In the genomic region with DNA sequence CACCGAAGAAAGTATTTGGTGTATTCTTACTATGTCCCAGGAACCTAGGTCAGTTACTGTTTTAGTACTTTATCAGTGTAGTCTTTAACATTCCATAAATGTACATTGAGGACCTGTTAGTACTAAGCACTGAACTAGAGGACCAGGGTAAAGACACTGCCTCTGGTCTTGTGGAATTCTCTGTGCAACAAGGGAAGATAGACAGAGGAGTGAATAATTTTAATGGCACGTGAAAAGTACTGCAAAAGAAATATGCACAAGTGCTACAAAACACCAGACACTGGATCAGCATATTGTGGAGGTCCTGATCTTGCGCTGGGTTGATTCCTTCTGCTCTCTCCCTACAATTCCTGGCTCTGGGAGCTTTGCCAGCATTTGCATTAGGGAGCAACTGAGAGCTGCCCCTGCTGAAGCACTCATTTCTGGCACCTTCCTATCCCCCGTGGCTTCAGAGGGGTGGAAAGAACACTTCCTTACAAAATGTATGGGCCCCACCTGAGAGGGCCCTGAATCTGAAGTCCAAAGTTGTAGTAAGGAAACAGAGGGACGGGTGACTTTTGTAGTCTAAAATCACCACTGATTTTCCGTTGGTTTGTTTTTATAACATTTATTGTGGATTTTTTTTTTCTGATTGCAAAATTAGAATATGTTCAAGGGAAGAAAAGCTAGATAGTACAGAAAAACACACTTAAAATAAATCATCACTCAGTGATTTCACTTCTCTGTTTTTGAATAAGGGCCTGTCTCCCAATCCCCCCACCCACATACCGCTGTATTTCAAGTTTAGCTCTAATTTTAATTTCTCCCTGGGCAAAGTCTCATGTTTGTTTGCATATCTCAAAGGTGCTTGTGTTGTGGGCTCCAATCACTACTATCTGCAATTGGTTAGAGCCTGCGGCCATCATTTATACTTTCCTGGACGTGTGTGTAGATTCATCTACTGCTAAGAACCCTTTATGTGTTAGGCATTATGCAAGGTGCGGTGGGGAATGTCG, we compare ENCODE assay signal across 1 cellular context.
TF ChIP-seq lines count a peak whose summit lies in the region.

No MANE protein-coding gene starts in this region.

TF ChIP-seq in GM23338, 12 proteins besides CTCF, POLR2A, EP300 and RAD21 (continued from another document):
- TF ChIP-seq, protein P1, sequence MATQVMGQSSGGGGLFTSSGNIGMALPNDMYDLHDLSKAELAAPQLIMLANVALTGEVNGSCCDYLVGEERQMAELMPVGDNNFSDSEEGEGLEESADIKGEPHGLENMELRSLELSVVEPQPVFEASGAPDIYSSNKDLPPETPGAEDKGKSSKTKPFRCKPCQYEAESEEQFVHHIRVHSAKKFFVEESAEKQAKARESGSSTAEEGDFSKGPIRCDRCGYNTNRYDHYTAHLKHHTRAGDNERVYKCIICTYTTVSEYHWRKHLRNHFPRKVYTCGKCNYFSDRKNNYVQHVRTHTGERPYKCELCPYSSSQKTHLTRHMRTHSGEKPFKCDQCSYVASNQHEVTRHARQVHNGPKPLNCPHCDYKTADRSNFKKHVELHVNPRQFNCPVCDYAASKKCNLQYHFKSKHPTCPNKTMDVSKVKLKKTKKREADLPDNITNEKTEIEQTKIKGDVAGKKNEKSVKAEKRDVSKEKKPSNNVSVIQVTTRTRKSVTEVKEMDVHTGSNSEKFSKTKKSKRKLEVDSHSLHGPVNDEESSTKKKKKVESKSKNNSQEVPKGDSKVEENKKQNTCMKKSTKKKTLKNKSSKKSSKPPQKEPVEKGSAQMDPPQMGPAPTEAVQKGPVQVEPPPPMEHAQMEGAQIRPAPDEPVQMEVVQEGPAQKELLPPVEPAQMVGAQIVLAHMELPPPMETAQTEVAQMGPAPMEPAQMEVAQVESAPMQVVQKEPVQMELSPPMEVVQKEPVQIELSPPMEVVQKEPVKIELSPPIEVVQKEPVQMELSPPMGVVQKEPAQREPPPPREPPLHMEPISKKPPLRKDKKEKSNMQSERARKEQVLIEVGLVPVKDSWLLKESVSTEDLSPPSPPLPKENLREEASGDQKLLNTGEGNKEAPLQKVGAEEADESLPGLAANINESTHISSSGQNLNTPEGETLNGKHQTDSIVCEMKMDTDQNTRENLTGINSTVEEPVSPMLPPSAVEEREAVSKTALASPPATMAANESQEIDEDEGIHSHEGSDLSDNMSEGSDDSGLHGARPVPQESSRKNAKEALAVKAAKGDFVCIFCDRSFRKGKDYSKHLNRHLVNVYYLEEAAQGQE (IDR thresholded peaks at IDR 0.05; ENCODE audit: unreplicated experiment), result no peak
- TF ChIP-seq, protein P2, sequence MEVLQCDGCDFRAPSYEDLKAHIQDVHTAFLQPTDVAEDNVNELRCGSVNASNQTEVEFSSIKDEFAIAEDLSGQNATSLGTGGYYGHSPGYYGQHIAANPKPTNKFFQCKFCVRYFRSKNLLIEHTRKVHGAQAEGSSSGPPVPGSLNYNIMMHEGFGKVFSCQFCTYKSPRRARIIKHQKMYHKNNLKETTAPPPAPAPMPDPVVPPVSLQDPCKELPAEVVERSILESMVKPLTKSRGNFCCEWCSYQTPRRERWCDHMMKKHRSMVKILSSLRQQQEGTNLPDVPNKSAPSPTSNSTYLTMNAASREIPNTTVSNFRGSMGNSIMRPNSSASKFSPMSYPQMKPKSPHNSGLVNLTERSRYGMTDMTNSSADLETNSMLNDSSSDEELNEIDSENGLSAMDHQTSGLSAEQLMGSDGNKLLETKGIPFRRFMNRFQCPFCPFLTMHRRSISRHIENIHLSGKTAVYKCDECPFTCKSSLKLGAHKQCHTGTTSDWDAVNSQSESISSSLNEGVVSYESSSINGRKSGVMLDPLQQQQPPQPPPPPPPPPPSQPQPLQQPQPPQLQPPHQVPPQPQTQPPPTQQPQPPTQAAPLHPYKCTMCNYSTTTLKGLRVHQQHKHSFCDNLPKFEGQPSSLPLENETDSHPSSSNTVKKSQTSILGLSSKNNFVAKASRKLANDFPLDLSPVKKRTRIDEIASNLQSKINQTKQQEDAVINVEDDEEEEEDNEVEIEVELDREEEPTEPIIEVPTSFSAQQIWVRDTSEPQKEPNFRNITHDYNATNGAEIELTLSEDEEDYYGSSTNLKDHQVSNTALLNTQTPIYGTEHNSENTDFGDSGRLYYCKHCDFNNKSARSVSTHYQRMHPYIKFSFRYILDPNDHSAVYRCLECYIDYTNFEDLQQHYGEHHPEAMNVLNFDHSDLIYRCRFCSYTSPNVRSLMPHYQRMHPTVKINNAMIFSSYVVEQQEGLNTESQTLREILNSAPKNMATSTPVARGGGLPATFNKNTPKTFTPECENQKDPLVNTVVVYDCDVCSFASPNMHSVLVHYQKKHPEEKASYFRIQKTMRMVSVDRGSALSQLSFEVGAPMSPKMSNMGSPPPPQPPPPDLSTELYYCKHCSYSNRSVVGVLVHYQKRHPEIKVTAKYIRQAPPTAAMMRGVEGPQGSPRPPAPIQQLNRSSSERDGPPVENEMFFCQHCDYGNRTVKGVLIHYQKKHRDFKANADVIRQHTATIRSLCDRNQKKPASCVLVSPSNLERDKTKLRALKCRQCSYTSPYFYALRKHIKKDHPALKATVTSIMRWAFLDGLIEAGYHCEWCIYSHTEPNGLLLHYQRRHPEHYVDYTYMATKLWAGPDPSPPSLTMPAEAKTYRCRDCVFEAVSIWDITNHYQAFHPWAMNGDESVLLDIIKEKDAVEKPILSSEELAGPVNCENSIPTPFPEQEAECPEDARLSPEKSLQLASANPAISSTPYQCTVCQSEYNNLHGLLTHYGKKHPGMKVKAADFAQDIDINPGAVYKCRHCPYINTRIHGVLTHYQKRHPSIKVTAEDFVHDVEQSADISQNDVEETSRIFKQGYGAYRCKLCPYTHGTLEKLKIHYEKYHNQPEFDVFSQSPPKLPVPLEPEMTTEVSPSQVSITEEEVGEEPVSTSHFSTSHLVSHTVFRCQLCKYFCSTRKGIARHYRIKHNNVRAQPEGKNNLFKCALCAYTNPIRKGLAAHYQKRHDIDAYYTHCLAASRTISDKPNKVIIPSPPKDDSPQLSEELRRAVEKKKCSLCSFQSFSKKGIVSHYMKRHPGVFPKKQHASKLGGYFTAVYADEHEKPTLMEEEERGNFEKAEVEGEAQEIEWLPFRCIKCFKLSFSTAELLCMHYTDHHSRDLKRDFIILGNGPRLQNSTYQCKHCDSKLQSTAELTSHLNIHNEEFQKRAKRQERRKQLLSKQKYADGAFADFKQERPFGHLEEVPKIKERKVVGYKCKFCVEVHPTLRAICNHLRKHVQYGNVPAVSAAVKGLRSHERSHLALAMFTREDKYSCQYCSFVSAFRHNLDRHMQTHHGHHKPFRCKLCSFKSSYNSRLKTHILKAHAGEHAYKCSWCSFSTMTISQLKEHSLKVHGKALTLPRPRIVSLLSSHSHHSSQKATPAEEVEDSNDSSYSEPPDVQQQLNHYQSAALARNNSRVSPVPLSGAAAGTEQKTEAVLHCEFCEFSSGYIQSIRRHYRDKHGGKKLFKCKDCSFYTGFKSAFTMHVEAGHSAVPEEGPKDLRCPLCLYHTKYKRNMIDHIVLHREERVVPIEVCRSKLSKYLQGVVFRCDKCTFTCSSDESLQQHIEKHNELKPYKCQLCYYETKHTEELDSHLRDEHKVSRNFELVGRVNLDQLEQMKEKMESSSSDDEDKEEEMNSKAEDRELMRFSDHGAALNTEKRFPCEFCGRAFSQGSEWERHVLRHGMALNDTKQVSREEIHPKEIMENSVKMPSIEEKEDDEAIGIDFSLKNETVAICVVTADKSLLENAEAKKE (CRISPR knock-in tag; IDR thresholded peaks at IDR 0.05), result no peak
TF ChIP-seq in GM23338: peak in this region for 0.
